ENCODE assay signal across 24 cellular contexts in the genomic region with DNA sequence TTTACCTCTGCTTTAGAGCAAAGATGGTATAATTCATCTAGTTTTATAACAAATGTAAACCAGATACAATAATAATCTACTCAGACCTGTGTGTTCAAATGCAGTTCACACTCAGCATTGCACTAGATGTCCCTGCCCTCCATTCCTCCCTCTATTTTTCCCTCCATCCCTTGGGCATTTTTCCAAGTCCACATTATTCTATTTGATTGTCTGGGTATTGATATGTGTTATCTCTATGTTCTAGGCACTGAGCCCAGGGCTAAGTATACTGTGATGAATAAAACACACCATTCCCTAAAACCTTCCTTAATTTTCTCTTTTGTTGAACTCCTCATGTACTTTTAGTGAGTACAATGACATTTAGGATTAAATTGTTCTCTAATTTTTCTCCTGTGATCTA.
"Had no signal": no experiment of that assay in that cellular context is flagged by ENCODE, and none has a peak within 500 bp of the region (broad histone marks: within the 10 kb centered on the region; RNA-seq: fewer than 3 reads in every experiment).

No MANE protein-coding gene starts in this region.

- DNase-seq: activated CD4-positive, alpha-beta T cell treated with anti-CD3 and anti-CD28 coated beads for 4 hours; activated CD4-positive, alpha-beta T cell treated with anti-CD3 and anti-CD28 coated beads, Interleukin-2, amount 50 U/mL, for 4 hours; activated gamma-delta T cell; activated naive CD4-positive, alpha-beta T cell treated with anti-CD3 and anti-CD28 coated beads, Interleukin-2, amount 10 ng/mL, durations not matched to agents 7 days and 5 days; activated naive CD8-positive, alpha-beta T cell treated with anti-CD3 and anti-CD28 coated beads, Interleukin-2, amount 10 ng/mL, durations not matched to agents 7 days and 5 days; activated T-cell treated with anti-CD3 and anti-CD28 coated beads for 4 hours; amygdala; foreskin keratinocyte; heart right ventricle; kidney glomerular epithelial cell; mammary epithelial cell; naive thymus-derived CD4-positive, alpha-beta T cell; ovary; retina; stimulated activated CD4-positive, alpha-beta T cell treated with anti-CD3 and anti-CD28 coated beads, Interleukin-15, amount 100 ng/mL, for 24 hours; stimulated activated CD4-positive, alpha-beta T cell treated with anti-CD3 and anti-CD28 coated beads, Interleukin-2, amount 100 ng/mL, for 24 hours; stimulated activated naive B cell treated with anti-CD40 and anti-IgM and Interleukin-4, amounts not matched to agents 10 μg/mL and 1 μg/mL and 100 μg/mL, for 72 hours; stomach; T-helper 9 cell; tibial artery; upper lobe of right lung had no signal

- ATAC-seq: foreskin keratinocyte; naive thymus-derived CD4-positive, alpha-beta T cell; stimulated activated naive B cell treated with anti-CD40 and anti-IgM and Interleukin-4, amounts not matched to agents 10 μg/mL and 1 μg/mL and 100 μg/mL, for 72 hours; upper lobe of right lung had no signal

- H3K36me3 ChIP-seq: esophagus muscularis mucosa, heart right ventricle, ovary, prostate gland, stomach, tibial artery, upper lobe of right lung had no signal

- H3K27me3 ChIP-seq: foreskin keratinocyte, heart right ventricle, ovary, stomach, tibial artery, upper lobe of right lung had no signal

- H3K27ac ChIP-seq: esophagus muscularis mucosa, foreskin keratinocyte, ovary, prostate gland, stomach, tibial artery, upper lobe of right lung, VCaP had no signal

- H3K4me1 ChIP-seq: prostate gland, tibial artery had no signal

- H3K4me3 ChIP-seq: esophagus muscularis mucosa, heart right ventricle, ovary, prostate gland, stomach, tibial artery, upper lobe of right lung had no signal

- H3K9me3 ChIP-seq: esophagus muscularis mucosa, heart right ventricle, ovary, prostate gland, stomach, tibial artery, upper lobe of right lung had no signal
